26 cellular contexts compared by ENCODE assay signal in the genomic region with DNA sequence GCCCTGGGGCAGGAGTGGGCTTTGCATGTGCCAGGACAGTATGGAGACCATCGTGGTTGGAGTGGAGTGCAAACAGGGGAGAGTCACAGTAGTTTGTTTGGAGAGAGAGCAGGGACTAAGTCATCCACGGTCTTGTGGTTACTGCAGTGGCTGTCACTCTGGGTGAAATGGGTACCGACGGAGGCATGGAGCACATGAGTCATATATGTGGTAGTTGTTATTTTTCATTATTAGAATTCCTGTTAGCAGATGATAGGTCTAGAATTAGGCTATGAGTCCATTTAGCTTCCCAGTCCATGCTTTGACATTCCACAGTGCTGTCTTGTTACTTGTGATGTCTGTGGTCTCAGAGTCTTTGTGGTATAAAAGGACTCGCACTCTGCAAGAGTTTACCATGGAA.
"Had no signal": no experiment of that assay in that cellular context is flagged by ENCODE, and none has a peak within 500 bp of the region (broad histone marks: within the 10 kb centered on the region; RNA-seq: fewer than 3 reads in every experiment).

No MANE protein-coding gene starts in this region.

- H3K36me3 Mint-ChIP-seq: activated CD8-positive, alpha-beta memory T cell treated with anti-CD3 and anti-CD28 coated beads, Interleukin-2, amount 10 ng/mL, durations not matched to agents 7 days and 5 days; WTC11 had no signal

- H3K27me3 ChIP-seq: body of pancreas, cardiac muscle cell, gastrocnemius medialis, spleen, transverse colon, uterus had no signal

- H3K4me3 Mint-ChIP-seq: activated CD8-positive, alpha-beta memory T cell treated with anti-CD3 and anti-CD28 coated beads, Interleukin-2, amount 10 ng/mL, durations not matched to agents 7 days and 5 days; activated CD8-positive, alpha-beta T cell treated with anti-CD3 and anti-CD28 coated beads for 36 hours; nephron; WTC11 had no signal

- H3K27ac Mint-ChIP-seq: activated CD8-positive, alpha-beta memory T cell treated with anti-CD3 and anti-CD28 coated beads, Interleukin-2, amount 10 ng/mL, durations not matched to agents 7 days and 5 days; activated CD8-positive, alpha-beta T cell treated with anti-CD3 and anti-CD28 coated beads for 36 hours; activated naive CD4-positive, alpha-beta T cell treated with anti-CD3 and anti-CD28 coated beads, Interleukin-2, amount 50 U/mL, for 72 hours; activated T-helper 2 cell treated with anti-CD3 and anti-CD28 coated beads, Interferon-gamma antibody, Interleukin-2, Interleukin-4, amounts not matched to agents 10 μg/mL and 5 μg/mL and 100 μg/mL, durations not matched to agents 14 hours and 24 hours and 36 hours; nephron; WTC11 had no signal

- H3K27me3 Mint-ChIP-seq: activated CD8-positive, alpha-beta memory T cell treated with anti-CD3 and anti-CD28 coated beads, Interleukin-2, amount 10 ng/mL, durations not matched to agents 7 days and 5 days; activated CD8-positive, alpha-beta T cell treated with anti-CD3 and anti-CD28 coated beads for 36 hours had no signal

- H3K4me1 Mint-ChIP-seq: activated CD8-positive, alpha-beta memory T cell treated with anti-CD3 and anti-CD28 coated beads, Interleukin-2, amount 10 ng/mL, durations not matched to agents 7 days and 5 days; WTC11 had no signal

- H3K9me3 Mint-ChIP-seq: activated CD8-positive, alpha-beta T cell treated with anti-CD3 and anti-CD28 coated beads for 36 hours; activated T-helper 2 cell treated with anti-CD3 and anti-CD28 coated beads, Interferon-gamma antibody, Interleukin-2, Interleukin-4, amounts not matched to agents 10 μg/mL and 5 μg/mL and 100 μg/mL, durations not matched to agents 14 hours and 24 hours and 36 hours had no signal

- DNase-seq: activated CD4-positive, alpha-beta T cell treated with anti-CD3 and anti-CD28 coated beads, Interleukin-2, amount 50 U/mL, for 1 hour; activated CD8-positive, alpha-beta memory T cell treated with anti-CD3 and anti-CD28 coated beads, Interleukin-2, amount 10 ng/mL, durations not matched to agents 7 days and 5 days; activated CD8-positive, alpha-beta T cell treated with anti-CD3 and anti-CD28 coated beads for 36 hours; activated T-cell treated with anti-CD3 and anti-CD28 coated beads, Interleukin-2, amount 50 U/mL, for 48 hours; body of pancreas; dorsolateral prefrontal cortex; effector memory CD4-positive, alpha-beta T cell; erythroblast; gastrocnemius medialis; glutamatergic neuron; left ventricle myocardium inferior; mesendoderm; posterior cingulate gyrus; right cardiac atrium; spleen; stimulated activated CD4-positive, alpha-beta T cell treated with anti-CD3 and anti-CD28 coated beads, Interleukin-2, amount 100 ng/mL, for 48 hours; stimulated activated naive CD4-positive, alpha-beta T cell treated with Interleukin-2 at 50 U/mL for 16 hours; transverse colon; uterus had no signal

- H3K36me3 ChIP-seq: cardiac muscle cell, gastrocnemius medialis, left ventricle myocardium inferior, spleen, transverse colon, uterus had no signal

- ATAC-seq: activated CD8-positive, alpha-beta memory T cell treated with anti-CD3 and anti-CD28 coated beads, Interleukin-2, amount 10 ng/mL, durations not matched to agents 7 days and 5 days; activated CD8-positive, alpha-beta T cell treated with anti-CD3 and anti-CD28 coated beads for 36 hours; activated naive CD4-positive, alpha-beta T cell treated with anti-CD3 and anti-CD28 coated beads, Interleukin-2, amount 50 U/mL, for 72 hours; body of pancreas; gastrocnemius medialis; right cardiac atrium; WTC11 had no signal

- H3K4me3 ChIP-seq: body of pancreas, cardiac muscle cell, coronary artery, dorsolateral prefrontal cortex, gastrocnemius medialis, left ventricle myocardium inferior, lung, spleen, transverse colon, uterus had no signal

- H3K4me1 ChIP-seq: body of pancreas, gastrocnemius medialis, left ventricle myocardium inferior, spleen, transverse colon, uterus had no signal

- H3K9me3 ChIP-seq: body of pancreas, gastrocnemius medialis, left ventricle myocardium inferior, spleen, transverse colon, uterus had no signal
